Comparison of ENCODE assay signal across 8 cellular contexts in genomic region chr19:58305932-58306323, GRCh38. TPM values are rescaled to one million over a fixed set of nuclear protein-coding genes. Genes with fewer than 3 reads are reported as not detected.
DNase-seq lines count a peak whose midpoint lies in the region; ATAC-seq and TF ChIP-seq lines count a peak whose summit lies in the region.

No MANE protein-coding gene starts in this region.

- peak overlapping the region; percentile 85 for H3K27ac ChIP-seq in 22Rv1

- POLR2A ChIA-PET in activated naive CD8-positive, alpha-beta T cell treated with anti-CD3 and anti-CD28 coated beads, Interleukin-2, amount 10 ng/mL, durations not matched to agents 7 days and 5 days (lab: Charles Lee), result interaction anchor here (1.0 to 1.5 kb wide), 7 partner anchors 21 to 78 kb away, joined by 3 to 6 read pairs (median 4); partner anchors contain the start of genes ZNF497, ZNF544, ZNF8 and ZSCAN22

- no peak for DNase-seq in HFFc6
- DNase-seq in activated naive CD8-positive, alpha-beta T cell treated with anti-CD3 and anti-CD28 coated beads, Interleukin-2, amount 10 ng/mL, durations not matched to agents 7 days and 5 days, result no peak
- DNase-seq in left lobe of liver (ENCODE audit: low spot score), result no peak
- DNase-seq in type B pancreatic cell (ENCODE audit: extremely low spot score, unreplicated experiment), result no peak
- no peak for DNase-seq in stimulated activated CD4-positive, alpha-beta T cell treated with anti-CD3 and anti-CD28 coated beads, Interleukin-4, amount 100 ng/mL, for 4 hours
- DNase-seq in NCI-H1417 (lab: John Stamatoyannopoulos, UW), result no peak

- H3K36me3 Mint-ChIP-seq in HFFc6 (ENCODE audit: low read depth) (peaks cover 71% of the 10 kb centered on the region), type B pancreatic cell (peaks cover 56% of the 10 kb centered on the region)
- H3K36me3 Mint-ChIP-seq in activated naive CD8-positive, alpha-beta T cell treated with anti-CD3 and anti-CD28 coated beads, Interleukin-2, amount 10 ng/mL, durations not matched to agents 7 days and 5 days, result peaks cover 71% of the 10 kb centered on the region

- ATAC-seq in activated naive CD8-positive, alpha-beta T cell treated with anti-CD3 and anti-CD28 coated beads, Interleukin-2, amount 10 ng/mL, durations not matched to agents 7 days and 5 days (ENCODE audit: low read depth), result no peak
- ATAC-seq in left lobe of liver, result peak; percentile 36
- no peak for ATAC-seq in HG02763 (IDR thresholded peaks at IDR 0.05; ENCODE audit: unreplicated experiment)

- H3K27ac Mint-ChIP-seq in HFFc6 (peak overlapping the region; percentile 96), type B pancreatic cell (peak overlapping the region; percentile 97)
- peak overlapping the region; percentile 97 for H3K27ac Mint-ChIP-seq in activated naive CD8-positive, alpha-beta T cell treated with anti-CD3 and anti-CD28 coated beads, Interleukin-2, amount 10 ng/mL, durations not matched to agents 7 days and 5 days

- H3K27me3 Mint-ChIP-seq in HFFc6 (ENCODE audit: insufficient read depth), result peaks cover 3% of the 10 kb centered on the region
- no peaks in the 10 kb centered on the region for H3K27me3 Mint-ChIP-seq in activated naive CD8-positive, alpha-beta T cell treated with anti-CD3 and anti-CD28 coated beads, Interleukin-2, amount 10 ng/mL, durations not matched to agents 7 days and 5 days
- H3K27me3 Mint-ChIP-seq in type B pancreatic cell, result no peaks in the 10 kb centered on the region

- H3K9me3 Mint-ChIP-seq in HFFc6 (peaks cover 15% of the 10 kb centered on the region), type B pancreatic cell (no peaks in the 10 kb centered on the region)
- H3K9me3 Mint-ChIP-seq in activated naive CD8-positive, alpha-beta T cell treated with anti-CD3 and anti-CD28 coated beads, Interleukin-2, amount 10 ng/mL, durations not matched to agents 7 days and 5 days, result peaks cover 6% of the 10 kb centered on the region

- H3K4me3 Mint-ChIP-seq in HFFc6 (peak overlapping the region; percentile 97), type B pancreatic cell (peak overlapping the region; percentile 100)
- H3K4me3 Mint-ChIP-seq in activated naive CD8-positive, alpha-beta T cell treated with anti-CD3 and anti-CD28 coated beads, Interleukin-2, amount 10 ng/mL, durations not matched to agents 7 days and 5 days, result peak overlapping the region; percentile 92

- peaks cover 24% of the 10 kb centered on the region for H3K4me1 Mint-ChIP-seq in HFFc6 (ENCODE audit: low read depth)
- H3K4me1 Mint-ChIP-seq in activated naive CD8-positive, alpha-beta T cell treated with anti-CD3 and anti-CD28 coated beads, Interleukin-2, amount 10 ng/mL, durations not matched to agents 7 days and 5 days, result peaks cover 33% of the 10 kb centered on the region
- peaks cover 14% of the 10 kb centered on the region for H3K4me1 Mint-ChIP-seq in type B pancreatic cell (ENCODE audit: unreplicated experiment)

- TF ChIP-seq CTCF in 22Rv1 (IDR thresholded peaks at IDR 0.05) (no peak), HFFc6 (IDR thresholded peaks at IDR 0.05) (no peak), type B pancreatic cell (conservative IDR thresholded peaks at IDR 0.05) (no peak)

RNA-seq across cellular contexts. Expression of gene ERVK3-1, which starts 0.8 kb away (rescaled TPM):
- 10 to 100 TPM; 24.0 to 31.2 (median 28.2) TPM for total RNA-seq in HFFc6 (2021; fragmentation: NEBNext Ultra II Directional; extraction: Animal tissue kit (Norgen Biotek cat#: 25700))
- total RNA-seq in activated naive CD8-positive, alpha-beta T cell treated with anti-CD3 and anti-CD28 coated beads, Interleukin-2, amount 10 ng/mL, durations not matched to agents 7 days and 5 days, result 10 to 100 TPM; 74.5 to 76.3 TPM
- total RNA-seq in left lobe of liver (14.3 TPM), type B pancreatic cell (ENCODE audit: low replicate concordance) (35.2 and 36.8 TPM in 2 replicates)

RNA-seq across cellular contexts. Expression of gene ZSCAN22, which starts 20.9 kb away (rescaled TPM):
- 1 to 10 TPM; 2.5 to 3.0 (median 2.8) TPM for total RNA-seq in HFFc6 (2021; fragmentation: NEBNext Ultra II Directional; extraction: Animal tissue kit (Norgen Biotek cat#: 25700))
- 1 to 10 TPM; 6.3 TPM for total RNA-seq in activated naive CD8-positive, alpha-beta T cell treated with anti-CD3 and anti-CD28 coated beads, Interleukin-2, amount 10 ng/mL, durations not matched to agents 7 days and 5 days
- total RNA-seq in left lobe of liver (2.4 TPM), type B pancreatic cell (ENCODE audit: low replicate concordance) (4.2 and 5.4 TPM in 2 replicates)

RNA-seq across cellular contexts. Expression of gene ZNF8, which starts 27.2 kb away (rescaled TPM):
- total RNA-seq in HFFc6 (2021; fragmentation: NEBNext Ultra II Directional; extraction: Animal tissue kit (Norgen Biotek cat#: 25700)), result 1 to 10 TPM; 3.4 to 4.5 (median 4.1) TPM
- 1 to 10 TPM; 8.6 to 8.9 TPM for total RNA-seq in activated naive CD8-positive, alpha-beta T cell treated with anti-CD3 and anti-CD28 coated beads, Interleukin-2, amount 10 ng/mL, durations not matched to agents 7 days and 5 days
- total RNA-seq in left lobe of liver, result 1.8 TPM
- total RNA-seq in type B pancreatic cell (ENCODE audit: low replicate concordance), result 10.8 and 16.4 TPM in 2 replicates

RNA-seq across cellular contexts. Expression of gene A1BG, which starts 47.4 kb away (rescaled TPM):
- 10 to 100 TPM; 21.2 to 36.9 (median 25.4) TPM for total RNA-seq in HFFc6 (2021; fragmentation: NEBNext Ultra II Directional; extraction: Animal tissue kit (Norgen Biotek cat#: 25700))
- total RNA-seq in activated naive CD8-positive, alpha-beta T cell treated with anti-CD3 and anti-CD28 coated beads, Interleukin-2, amount 10 ng/mL, durations not matched to agents 7 days and 5 days, result 10 to 100 TPM; 21.0 to 22.8 TPM
- total RNA-seq in left lobe of liver (1,433 TPM), type B pancreatic cell (ENCODE audit: low replicate concordance) (5.1 and 11.7 TPM in 2 replicates)

RNA-seq across cellular contexts. Expression of gene ZNF497, which starts 56.6 kb away (rescaled TPM):
- total RNA-seq in HFFc6 (2021; fragmentation: NEBNext Ultra II Directional; extraction: Animal tissue kit (Norgen Biotek cat#: 25700)), result under 1 TPM; 0.16 to 0.35 (median 0.27) TPM
- total RNA-seq in activated naive CD8-positive, alpha-beta T cell treated with anti-CD3 and anti-CD28 coated beads, Interleukin-2, amount 10 ng/mL, durations not matched to agents 7 days and 5 days, result 1 to 10 TPM; 1.7 to 2.1 TPM
- total RNA-seq in left lobe of liver (2.4 TPM), type B pancreatic cell (ENCODE audit: low replicate concordance) (4.1 and 8.1 TPM in 2 replicates)
